Comparison of ENCODE assay signal across 8 cellular contexts in the genomic region with DNA sequence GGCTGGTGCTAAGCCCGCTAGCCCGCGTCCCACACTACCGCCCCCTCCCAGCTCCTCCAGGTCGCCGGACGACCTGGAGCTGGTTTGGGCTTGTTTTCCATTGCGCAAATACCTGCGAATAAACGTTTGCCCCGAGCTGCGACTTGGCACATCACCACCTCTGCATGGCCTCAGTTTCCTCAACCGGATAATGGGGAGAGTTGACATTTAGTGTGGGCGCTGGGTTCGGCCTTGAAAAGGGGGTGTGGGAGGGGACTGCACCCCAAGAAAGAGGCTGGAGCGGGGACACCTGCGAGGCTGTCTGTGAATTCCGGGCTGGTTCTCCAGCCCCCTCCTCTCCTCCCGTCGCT. TPM values are rescaled to one million over a fixed set of nuclear protein-coding genes. Genes with fewer than 3 reads are reported as not detected.
A peak's percentile ranks its signal among the peaks of the same experiment; 100 is the strongest.
DNase-seq lines count a peak whose midpoint lies in the region; ATAC-seq, FAIRE-seq and TF ChIP-seq lines count a peak whose summit lies in the region.

No MANE protein-coding gene starts in this region.

- H3K4me1 ChIP-seq in A549 (peaks cover 30% of the 10 kb centered on the region), H9 (ENCODE audit: insufficient read depth, low read length) (peaks cover 5% of the 10 kb centered on the region; the same call in 1 of the 2 replicates), iPS-15b (ENCODE audit: control insufficient read depth, insufficient read depth, low read length) (peaks cover 18% of the 10 kb centered on the region)

- H3K4me3 Mint-ChIP-seq in H9: peak overlapping the region; percentile 81 to 90
- peak overlapping the region; percentile 96 for H3K4me3 Mint-ChIP-seq in activated T-helper 2 cell treated with anti-CD3 and anti-CD28 coated beads, Interferon-gamma antibody, Interleukin-2, Interleukin-4, amounts not matched to agents 10 μg/mL and 5 μg/mL and 100 μg/mL, durations not matched to agents 14 hours and 24 hours and 36 hours (ENCODE audit: low read depth)
- peak overlapping the region; percentile 83 to 89 for H3K4me3 Mint-ChIP-seq in stimulated activated naive B cell treated with anti-CD40 and anti-IgM and Interleukin-4, amounts not matched to agents 10 μg/mL and 1 μg/mL and 100 μg/mL, for 72 hours

- H3K79me2 ChIP-seq in H9 (ENCODE audit: insufficient read depth, low read length): no peaks in the 10 kb centered on the region; the same call in 1 of the 2 replicates

- no peak overlapping the region for H4K5ac ChIP-seq in H9 (ENCODE audit: insufficient read length, low read depth, low read length)

- H2BK12ac ChIP-seq in H9 (ENCODE audit: insufficient read length, low read depth, low read length): no peak overlapping the region

- CTCF ChIA-PET in A549 (lab: Yijun Ruan, JAX): interaction anchor here (0.7 to 6.5 kb wide), 7 partner anchors 10 to 36 kb away, joined by 3 to 57 read pairs (median 3); a partner anchor contains a TSS

- no peaks in the 10 kb centered on the region for H4K20me1 ChIP-seq in H9 (ENCODE audit: control insufficient read depth, insufficient read depth, insufficient read length)

- no peak for FAIRE-seq in A549 (lab: Jason Lieb, UNC)

- no peak overlapping the region for H2BK20ac ChIP-seq in H9 (ENCODE audit: low read depth, low read length, poor library complexity, severe bottlenecking)

- peak overlapping the region; percentile 39 for H3K9ac ChIP-seq in H9 (ENCODE audit: extremely low read depth, insufficient read length, low read length)
- H3K9ac ChIP-seq in iPS-15b (ENCODE audit: low read depth, low read length): peak overlapping the region; percentile 41

- intact Hi-C loops in activated T-helper 2 cell treated with anti-CD3 and anti-CD28 coated beads, Interferon-gamma antibody, Interleukin-2, Interleukin-4, amounts not matched to agents 10 μg/mL and 5 μg/mL and 100 μg/mL, durations not matched to agents 14 hours and 24 hours and 36 hours (cut with micrococcal nuclease): loop anchor here (2.0 to 10.0 kb wide), 2 partner anchors 14 to 198 kb away; a partner anchor contains a TSS

- H2AFZ ChIP-seq in H9 (ENCODE audit: low read length): no peak overlapping the region

- no peak overlapping the region for H3K56ac ChIP-seq in H9 (ENCODE audit: insufficient read length, low read depth, low read length)

- H2BK5ac ChIP-seq in H9 (ENCODE audit: insufficient read length, low read length): peak overlapping the region; percentile 16

- peaks cover 38 to 50% of the 10 kb centered on the region in 2 experiments for H3K4me1 Mint-ChIP-seq in H9
- H3K4me1 Mint-ChIP-seq in activated T-helper 2 cell treated with anti-CD3 and anti-CD28 coated beads, Interferon-gamma antibody, Interleukin-2, Interleukin-4, amounts not matched to agents 10 μg/mL and 5 μg/mL and 100 μg/mL, durations not matched to agents 14 hours and 24 hours and 36 hours (ENCODE audit: low read depth): peaks cover 53% of the 10 kb centered on the region
- peaks cover 48 to 83% of the 10 kb centered on the region in 2 donors for H3K4me1 Mint-ChIP-seq in stimulated activated naive B cell treated with anti-CD40 and anti-IgM and Interleukin-4, amounts not matched to agents 10 μg/mL and 1 μg/mL and 100 μg/mL, for 72 hours

- H3K14ac ChIP-seq in H9 (ENCODE audit: insufficient read depth, low read length): peak overlapping the region; percentile 54; the same call in 1 of the 2 replicates

- peak overlapping the region; percentile 92 for H3K4me2 ChIP-seq in A549
- peak overlapping the region; percentile 76 for H3K4me2 ChIP-seq in H9 (ENCODE audit: insufficient read depth, insufficient read length, low read length)

- H2BK120ac ChIP-seq in H9 (ENCODE audit: low read depth, low read length, poor library complexity, severe bottlenecking): no peak overlapping the region

- H3K27me3 ChIP-seq in H9 (ENCODE audit: insufficient read depth, low read length): no peaks in the 10 kb centered on the region
- no peaks in the 10 kb centered on the region for H3K27me3 ChIP-seq in iPS-15b (ENCODE audit: control insufficient read depth, insufficient read depth, low read length)

- no peaks in the 10 kb centered on the region for H3K79me1 ChIP-seq in H9 (ENCODE audit: insufficient read depth, low read depth, low read length, poor library complexity, severe bottlenecking)

- no peak; the same call in 1 of the 2 replicates for TF ChIP-seq POLR2A in A549 (IDR thresholded peaks at IDR 0.05; ENCODE audit: low read length)

- peak in 1 of 2 experiments; percentile 30 for DNase-seq in A549 (ENCODE audit: low read depth in 1 of 2, low spot score in 1 of 2)
- peak; percentile 71 for DNase-seq in H9
- peak; percentile 39 for DNase-seq in activated T-helper 2 cell treated with anti-CD3 and anti-CD28 coated beads, Interferon-gamma antibody, Interleukin-2, Interleukin-4, amounts not matched to agents 10 μg/mL and 5 μg/mL and 100 μg/mL, durations not matched to agents 14 hours and 24 hours and 36 hours (ENCODE audit: low spot score)
- no peak for DNase-seq in stimulated activated naive B cell treated with anti-CD40 and anti-IgM and Interleukin-4, amounts not matched to agents 10 μg/mL and 1 μg/mL and 100 μg/mL, for 72 hours
- no peak for DNase-seq in GM10266 (ENCODE audit: extremely low spot score)
- no peak for DNase-seq in NCI-H1048 (lab: John Stamatoyannopoulos, UW)

- ATAC-seq in A549: peak in 1 of 2 experiments; percentile 49; a peak in 4 of 6 replicates
- peak in 1 of 2 donors; percentile 1 for ATAC-seq in stimulated activated naive B cell treated with anti-CD40 and anti-IgM and Interleukin-4, amounts not matched to agents 10 μg/mL and 1 μg/mL and 100 μg/mL, for 72 hours (replicated peaks)
- no peak for ATAC-seq in GM19324 (IDR thresholded peaks at IDR 0.05; ENCODE audit: low FRiP score, unreplicated experiment)

- H3K9me3 Mint-ChIP-seq in H9: no peaks in the 10 kb centered on the region; a peak in 2 of 5 replicates
- H3K9me3 Mint-ChIP-seq in activated T-helper 2 cell treated with anti-CD3 and anti-CD28 coated beads, Interferon-gamma antibody, Interleukin-2, Interleukin-4, amounts not matched to agents 10 μg/mL and 5 μg/mL and 100 μg/mL, durations not matched to agents 14 hours and 24 hours and 36 hours: peaks cover 7% of the 10 kb centered on the region
- peaks cover 5% of the 10 kb centered on the region in 2 donors for H3K9me3 Mint-ChIP-seq in stimulated activated naive B cell treated with anti-CD40 and anti-IgM and Interleukin-4, amounts not matched to agents 10 μg/mL and 1 μg/mL and 100 μg/mL, for 72 hours

- H3K9me3 ChIP-seq in A549 (no peaks in the 10 kb centered on the region), H9 (ENCODE audit: control insufficient read depth, low read depth, low read length) (no peaks in the 10 kb centered on the region), iPS-15b (ENCODE audit: control insufficient read depth, insufficient read depth, low read length) (no peaks in the 10 kb centered on the region)

- H3K36me3 Mint-ChIP-seq in H9 (ENCODE audit: insufficient read depth in 1 of 3, low read depth in 3 of 3): no peaks in the 10 kb centered on the region; a peak in 2 of 7 replicates
- H3K36me3 Mint-ChIP-seq in activated T-helper 2 cell treated with anti-CD3 and anti-CD28 coated beads, Interferon-gamma antibody, Interleukin-2, Interleukin-4, amounts not matched to agents 10 μg/mL and 5 μg/mL and 100 μg/mL, durations not matched to agents 14 hours and 24 hours and 36 hours (ENCODE audit: low read depth): peaks cover 47% of the 10 kb centered on the region
- peaks cover 17 to 37% of the 10 kb centered on the region in 2 donors for H3K36me3 Mint-ChIP-seq in stimulated activated naive B cell treated with anti-CD40 and anti-IgM and Interleukin-4, amounts not matched to agents 10 μg/mL and 1 μg/mL and 100 μg/mL, for 72 hours

- H3K27ac ChIP-seq in A549 (peak overlapping the region; percentile 99 to 100), H9 (ENCODE audit: insufficient read length, low read depth, low read length) (peak overlapping the region; percentile 31)

- POLR2A ChIA-PET in A549 (lab: Yijun Ruan, JAX): interaction anchor here (0.5 to 3.0 kb wide), 10 partner anchors 11 to 124 kb away, joined by 3 to 235 read pairs (median 6); a partner anchor contains a TSS

- WGBS in A549 (ENCODE audit: missing lambda C conversion rate): under 1% methylated on average over 11 of the region's 20 CpGs
- WGBS in H9 (ENCODE audit: extremely low coverage, insufficient read length, low lambda C conversion rate): no CpG with 5 or more reads among the region's 20 CpGs

- no peak overlapping the region for H3K23ac ChIP-seq in H9 (ENCODE audit: insufficient read length, low read depth, low read length)

- peak overlapping the region; percentile 73 for H3K18ac ChIP-seq in H9 (ENCODE audit: insufficient read length, low read depth, low read length)

- peaks cover 5% of the 10 kb centered on the region for H3K27me3 Mint-ChIP-seq in H9 (ENCODE audit: low read depth)
- H3K27me3 Mint-ChIP-seq in activated T-helper 2 cell treated with anti-CD3 and anti-CD28 coated beads, Interferon-gamma antibody, Interleukin-2, Interleukin-4, amounts not matched to agents 10 μg/mL and 5 μg/mL and 100 μg/mL, durations not matched to agents 14 hours and 24 hours and 36 hours (ENCODE audit: low read depth): no peaks in the 10 kb centered on the region
- H3K27me3 Mint-ChIP-seq in stimulated activated naive B cell treated with anti-CD40 and anti-IgM and Interleukin-4, amounts not matched to agents 10 μg/mL and 1 μg/mL and 100 μg/mL, for 72 hours: no peaks in the 10 kb centered on the region

- H3K4ac ChIP-seq in H9 (ENCODE audit: low read depth, low read length): no peak overlapping the region

- TF ChIP-seq RAD21 in A549 (conservative IDR thresholded peaks at IDR 0.05 in 1 of 2, IDR thresholded peaks at IDR 0.05 in 1 of 2): no peak

- H3K4me3 ChIP-seq in A549 (peak overlapping the region; percentile 56), iPS-15b (ENCODE audit: low read depth, low read length) (peak overlapping the region; percentile 77)

- TF ChIP-seq CTCF in A549 (IDR thresholded peaks at IDR 0.05): no peak
- no peak for TF ChIP-seq CTCF in H9 (conservative IDR thresholded peaks at IDR 0.05)
- no peak for TF ChIP-seq CTCF in GM10266 (IDR thresholded peaks at IDR 0.05; ENCODE audit: control insufficient read depth, insufficient read depth, low read depth, missing control alignments)

- TF ChIP-seq EP300 in A549 (IDR thresholded peaks at IDR 0.05): no peak

- no peaks in the 10 kb centered on the region for H3K36me3 ChIP-seq in iPS-15b (ENCODE audit: control insufficient read depth, insufficient read depth, low read length)

- H4K8ac ChIP-seq in H9 (replicated peaks; ENCODE audit: insufficient read length, low read depth, low read length): no peak overlapping the region

- H2BK15ac ChIP-seq in H9 (ENCODE audit: low read depth, low read length): no peak overlapping the region

- H2AK5ac ChIP-seq in H9 (ENCODE audit: insufficient read length, low read length): no peak overlapping the region

- H3T11ph ChIP-seq in H9 (ENCODE audit: low read length): no peak overlapping the region

- H3K27ac Mint-ChIP-seq in H9: peak overlapping the region; percentile 91 to 98 (median 96); a peak in 6 of 7 replicates
- H3K27ac Mint-ChIP-seq in activated T-helper 2 cell treated with anti-CD3 and anti-CD28 coated beads, Interferon-gamma antibody, Interleukin-2, Interleukin-4, amounts not matched to agents 10 μg/mL and 5 μg/mL and 100 μg/mL, durations not matched to agents 14 hours and 24 hours and 36 hours: peak overlapping the region; percentile 99
- H3K27ac Mint-ChIP-seq in stimulated activated naive B cell treated with anti-CD40 and anti-IgM and Interleukin-4, amounts not matched to agents 10 μg/mL and 1 μg/mL and 100 μg/mL, for 72 hours: peak overlapping the region; percentile 94

- no peak overlapping the region for H4K91ac ChIP-seq in H9 (ENCODE audit: insufficient read length, low read depth, low read length)

- peaks cover 13% of the 10 kb centered on the region for H3K23me2 ChIP-seq in H9 (ENCODE audit: insufficient read length, low read depth, low read length, poor library complexity, severe bottlenecking)

RNA-seq across cellular contexts. Expression of a gene that starts 11.0 kb away (rescaled TPM):
- polyA plus RNA-seq in A549 (2011; rRNA removed): 52.9 and 68.9 TPM in 2 replicates
- 96.0 and 202 TPM in 2 replicates for polyA plus RNA-seq in A549 (2012; cell fraction: cytosol; rRNA removed)
- polyA plus RNA-seq in A549 (2012; cell fraction: nucleus; rRNA removed): 69.5 and 147 TPM in 2 replicates
- 52.6 to 70.4 TPM (median 65.1 TPM) in 3 replicates for polyA plus RNA-seq in A549 (2017; fragmentation: RNase III; extraction: RNeasy Plus Mini Kit Qiagen cat#74134 plus additional on column Dnase treatment)
- polyA minus RNA-seq in A549 (2011; rRNA and poly(A)+ RNA removed): 23.0 and 35.5 TPM in 2 replicates
- total RNA-seq in H9 (2021): 103 and 109 TPM in 2 replicates
- 462 and 464 TPM in 2 replicates for total RNA-seq in activated T-helper 2 cell treated with anti-CD3 and anti-CD28 coated beads, Interferon-gamma antibody, Interleukin-2, Interleukin-4, amounts not matched to agents 10 μg/mL and 5 μg/mL and 100 μg/mL, durations not matched to agents 14 hours and 24 hours and 36 hours

RNA-seq across cellular contexts. Expression of a gene that starts 18.2 kb away (rescaled TPM):
- 0.34 and 0.63 TPM in 2 replicates for polyA plus RNA-seq in A549 (2011; rRNA removed)
- polyA plus RNA-seq in A549 (2012; cell fraction: cytosol; rRNA removed): 0.17 and 0.21 TPM in 2 replicates
- 2.2 and 2.4 TPM in 2 replicates for polyA plus RNA-seq in A549 (2012; cell fraction: nucleus; rRNA removed)
- polyA plus RNA-seq in A549 (2017; fragmentation: RNase III; extraction: RNeasy Plus Mini Kit Qiagen cat#74134 plus additional on column Dnase treatment): 0.49 to 0.64 TPM (median 0.50 TPM) in 3 replicates
- polyA minus RNA-seq in A549 (2011; rRNA and poly(A)+ RNA removed): 1.5 and 2.2 TPM in 2 replicates
- total RNA-seq in H9 (2021): 0.39 and 0.48 TPM in 2 replicates
- total RNA-seq in activated T-helper 2 cell treated with anti-CD3 and anti-CD28 coated beads, Interferon-gamma antibody, Interleukin-2, Interleukin-4, amounts not matched to agents 10 μg/mL and 5 μg/mL and 100 μg/mL, durations not matched to agents 14 hours and 24 hours and 36 hours: 2.9 and 3.3 TPM in 2 replicates

RNA-seq across cellular contexts. Expression of a gene that starts 30.4 kb away (rescaled TPM):
- polyA plus RNA-seq in A549 (2011; rRNA removed): 106 and 154 TPM in 2 replicates
- 311 and 362 TPM in 2 replicates for polyA plus RNA-seq in A549 (2012; cell fraction: cytosol; rRNA removed)
- 158 and 166 TPM in 2 replicates for polyA plus RNA-seq in A549 (2012; cell fraction: nucleus; rRNA removed)
- 169 to 180 TPM (median 171 TPM) in 3 replicates for polyA plus RNA-seq in A549 (2017; fragmentation: RNase III; extraction: RNeasy Plus Mini Kit Qiagen cat#74134 plus additional on column Dnase treatment)
- 51.2 and 54.0 TPM in 2 replicates for polyA minus RNA-seq in A549 (2011; rRNA and poly(A)+ RNA removed)
- 342 and 344 TPM in 2 replicates for total RNA-seq in H9 (2021)
- 198 and 208 TPM in 2 replicates for total RNA-seq in activated T-helper 2 cell treated with anti-CD3 and anti-CD28 coated beads, Interferon-gamma antibody, Interleukin-2, Interleukin-4, amounts not matched to agents 10 μg/mL and 5 μg/mL and 100 μg/mL, durations not matched to agents 14 hours and 24 hours and 36 hours

RNA-seq across cellular contexts. Expression of a gene that starts 48.0 kb away (rescaled TPM):
- polyA plus RNA-seq in A549 (2011; rRNA removed) (7.1 and 8.6 TPM in 2 replicates), A549 (2017; fragmentation: RNase III; extraction: RNeasy Plus Mini Kit Qiagen cat#74134 plus additional on column Dnase treatment) (4.5 to 5.9 TPM (median 5.3 TPM) in 3 replicates)
- polyA plus RNA-seq in A549 (2012; cell fraction: cytosol; rRNA removed): 2.4 and 3.9 TPM in 2 replicates
- 2.9 and 3.5 TPM in 2 replicates for polyA plus RNA-seq in A549 (2012; cell fraction: nucleus; rRNA removed)
- 23.2 and 30.1 TPM in 2 replicates for polyA minus RNA-seq in A549 (2011; rRNA and poly(A)+ RNA removed)
- total RNA-seq in H9 (2021): 61.4 and 64.8 TPM in 2 replicates
- total RNA-seq in activated T-helper 2 cell treated with anti-CD3 and anti-CD28 coated beads, Interferon-gamma antibody, Interleukin-2, Interleukin-4, amounts not matched to agents 10 μg/mL and 5 μg/mL and 100 μg/mL, durations not matched to agents 14 hours and 24 hours and 36 hours: 24.9 and 29.4 TPM in 2 replicates

Comparison
In these comparisons a context has a peak if more than half of its experiments do, and no peak if none do; other contexts are left out.
1. DNase-seq: peak in H9 (single experiment) and activated T-helper 2 cell treated with anti-CD3 and anti-CD28 coated beads, Interferon-gamma antibody, Interleukin-2, Interleukin-4, amounts not matched to agents 10 μg/mL and 5 μg/mL and 100 μg/mL, durations not matched to agents 14 hours and 24 hours and 36 hours (single experiment); none in stimulated activated naive B cell treated with anti-CD40 and anti-IgM and Interleukin-4, amounts not matched to agents 10 μg/mL and 1 μg/mL and 100 μg/mL, for 72 hours (single experiment), GM10266 (single experiment) and NCI-H1048 (single experiment).
2. Peak in every context shown above with its lines, with median percentiles within 50 percentile points of each other: H3K27ac Mint-ChIP-seq and H3K4me3 Mint-ChIP-seq.